In the genomic region with DNA sequence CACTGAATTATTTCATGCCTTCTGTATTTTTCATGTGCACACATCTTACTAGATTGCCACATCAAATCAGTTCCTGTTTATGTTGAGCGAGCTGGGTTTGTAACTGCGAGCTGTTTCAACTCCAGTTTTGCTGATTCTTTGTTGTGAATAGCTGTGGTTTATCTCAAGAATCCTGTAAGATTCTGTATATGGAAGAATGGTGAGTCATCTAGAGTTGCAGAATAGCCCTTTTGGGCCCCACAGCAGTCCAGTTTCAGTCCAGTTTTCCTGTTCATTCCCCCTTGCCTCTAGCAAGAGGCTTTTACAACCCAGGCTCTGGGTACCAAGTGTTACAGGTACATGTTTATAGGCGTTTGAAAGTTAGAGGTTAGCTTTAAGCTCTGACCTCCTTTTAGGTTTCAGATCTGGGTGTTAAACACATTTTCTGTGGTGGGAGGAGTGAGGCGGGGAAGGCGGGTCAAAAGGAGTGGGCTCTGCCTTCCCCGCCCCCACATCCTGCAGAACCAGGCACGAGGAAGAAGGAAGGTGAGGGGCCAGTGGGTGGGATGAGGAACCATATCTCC, we compare ENCODE assay signal across 9 cellular contexts. TPM values are rescaled to one million over a fixed set of nuclear protein-coding genes. Genes with fewer than 3 reads are reported as not detected.
DNase-seq lines count a peak whose midpoint lies in the region; ATAC-seq, FAIRE-seq and TF ChIP-seq lines count a peak whose summit lies in the region.
"Had no signal": no experiment of that assay in that cellular context is flagged by ENCODE, and none has a peak within 500 bp of the region (broad histone marks: within the 10 kb centered on the region; RNA-seq: fewer than 3 reads in every experiment).

No MANE protein-coding gene starts in this region.

- ATAC-seq in GM18505 (IDR thresholded peaks at IDR 0.05; ENCODE audit: unreplicated experiment) = peak; percentile 63
- peak; percentile 56 for ATAC-seq in HG02642 (IDR thresholded peaks at IDR 0.05; ENCODE audit: poor library complexity, unreplicated experiment)
- peak; percentile 74 to 91 for ATAC-seq in activated naive CD4-positive, alpha-beta T cell treated with anti-CD3 and anti-CD28 coated beads, Interleukin-2, amount 50 U/mL, for 72 hours
- peak; percentile 59 to 78 for ATAC-seq in left cardiac atrium

- intact Hi-C loops in left cardiac atrium (cut with DNase I) = no loop called here

- H3K4me3 ChIP-seq in small intestine (ENCODE audit: low read depth in 1 of 2, low read length in 2 of 2) = no peak overlapping the region

- peak overlapping the region; percentile 27 to 70 for H3K27ac ChIP-seq in small intestine (ENCODE audit: low read depth in 1 of 2, low read length in 1 of 2)

- no peaks in the 10 kb centered on the region for H3K36me3 ChIP-seq in small intestine (ENCODE audit: control insufficient read depth in 2 of 2, insufficient read depth in 2 of 2, low read length in 2 of 2)

- H3K36me3 Mint-ChIP-seq in activated naive CD4-positive, alpha-beta T cell treated with anti-CD3 and anti-CD28 coated beads, Interleukin-2, amount 50 U/mL, for 72 hours = no peaks in the 10 kb centered on the region

- peak overlapping the region; percentile 25 to 88 for H3K27ac Mint-ChIP-seq in activated naive CD4-positive, alpha-beta T cell treated with anti-CD3 and anti-CD28 coated beads, Interleukin-2, amount 50 U/mL, for 72 hours

- no peak for TF ChIP-seq POLR2A in GM18505 (IDR thresholded peaks at IDR 0.05; ENCODE audit: borderline replicate concordance, extremely low read depth, insufficient read depth, insufficient read length)

- H3K9me3 ChIP-seq in small intestine (ENCODE audit: control insufficient read depth, low read depth) = no peaks in the 10 kb centered on the region

- 27 to 42% (median 39%) methylated on average over 7 of the region's 7 CpGs for WGBS in small intestine, 3 donors

- peaks cover 5 to 21% of the 10 kb centered on the region in 2 donors for H3K4me1 ChIP-seq in small intestine (ENCODE audit: control insufficient read depth in 2 of 2, insufficient read depth in 1 of 2, low read depth in 1 of 2, low read length in 1 of 2)

- FAIRE-seq in small intestine (lab: Jason Lieb, UNC) (no peak), D721Med (lab: Jason Lieb, UNC) (no peak)
- FAIRE-seq: colon had no signal

- no peaks in the 10 kb centered on the region for H3K9me3 Mint-ChIP-seq in activated naive CD4-positive, alpha-beta T cell treated with anti-CD3 and anti-CD28 coated beads, Interleukin-2, amount 50 U/mL, for 72 hours

- DNase-seq in NOMO-1 treated with DMSO at 0.1 percent for 48 hours (lab: John Stamatoyannopoulos, UW; ENCODE audit: unreplicated experiment) = peak; percentile 96
- DNase-seq in activated naive CD4-positive, alpha-beta T cell treated with anti-CD3 and anti-CD28 coated beads, Interleukin-2, amount 50 U/mL, for 72 hours (ENCODE audit: low spot score in 2 of 2) = peak in 1 of 2 donors; percentile 22
- DNase-seq in left cardiac atrium = no peak
- DNase-seq in small intestine = peak; percentile 31
- DNase-seq in LoVo (ENCODE audit: low spot score) = no peak
- DNase-seq in D721Med (ENCODE audit: insufficient read length, low spot score) = no peak

- H3K27me3 ChIP-seq in small intestine (ENCODE audit: control insufficient read depth in 2 of 2, insufficient read depth in 2 of 2, low read length in 2 of 2) = no peaks in the 10 kb centered on the region

- no peak for TF ChIP-seq CTCF in D721Med (IDR thresholded peaks at IDR 0.05; ENCODE audit: insufficient read depth, missing control alignments)

RNA-seq across cellular contexts. Expression of a gene that starts 32.7 kb away (rescaled TPM):
- total RNA-seq in activated naive CD4-positive, alpha-beta T cell treated with anti-CD3 and anti-CD28 coated beads, Interleukin-2, amount 50 U/mL, for 72 hours = 10 to 100 TPM; 21.3 to 38.2 TPM
- 10 to 100 TPM; 34.7 to 35.9 TPM for total RNA-seq in left cardiac atrium
- 10 to 100 TPM; 16.8 to 31.5 (median 18.9) TPM for polyA plus RNA-seq in small intestine

Comparison
In these comparisons a context has a peak if more than half of its experiments do, and no peak if none do; other contexts are left out.
1. DNase-seq: peak in NOMO-1 treated with DMSO at 0.1 percent for 48 hours (single experiment) and small intestine (single experiment); none in left cardiac atrium (single experiment), LoVo (single experiment) and D721Med (single experiment).
2. Peak in every context shown above with its lines, with median percentiles within 50 percentile points of each other: ATAC-seq.